In the genomic region with DNA sequence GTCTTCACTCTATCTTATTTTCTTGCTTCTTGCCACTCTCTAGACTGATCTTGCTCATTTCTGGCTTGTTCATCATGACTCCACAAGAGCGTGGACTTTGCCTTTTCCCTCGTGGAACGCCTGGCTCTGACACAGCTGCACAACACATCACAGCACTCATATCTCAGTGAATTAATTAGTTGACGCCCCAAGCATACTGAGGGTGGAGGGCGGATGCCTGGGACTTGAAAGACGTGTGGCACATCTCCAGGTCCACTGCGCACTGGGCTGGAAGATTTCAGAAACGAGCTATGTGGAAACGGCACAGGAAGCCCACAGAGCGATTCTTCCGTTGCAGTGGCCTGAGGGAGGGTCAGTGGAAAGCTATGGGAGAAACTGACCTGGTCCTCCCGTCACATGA, we compare ENCODE assay signal across 22 cellular contexts. TPM values are rescaled to one million over a fixed set of nuclear protein-coding genes. Genes with fewer than 3 reads are reported as not detected.
DNase-seq lines count a peak whose midpoint lies in the region; ATAC-seq, FAIRE-seq and TF ChIP-seq lines count a peak whose summit lies in the region.
"Had no signal": no experiment of that assay in that cellular context is flagged by ENCODE, and none has a peak within 500 bp of the region (broad histone marks: within the 10 kb centered on the region; RNA-seq: fewer than 3 reads in every experiment).

No MANE protein-coding gene starts in this region.

- no peak for TF ChIP-seq RAD21 in HepG2 (CRISPR knock-in tag; IDR thresholded peaks at IDR 0.05)

- peaks cover 36% of the 10 kb centered on the region for H3K4me1 Mint-ChIP-seq in nephron progenitor cell
- H3K4me1 Mint-ChIP-seq in activated CD8-positive, alpha-beta T cell treated with anti-CD3 and anti-CD28 coated beads, Interleukin-2, amount 10 ng/mL, durations not matched to agents 7 days and 5 days (ENCODE audit: low read depth), result no peaks in the 10 kb centered on the region

- no peak overlapping the region for H3K9ac ChIP-seq in HepG2 (ENCODE audit: insufficient read depth, low read depth, low read length)
- H3K9ac ChIP-seq: KMS-11 had no signal

- POLR2A ChIA-PET in HepG2 (lab: Yijun Ruan, JAX), result no interaction called here
- POLR2A ChIA-PET in activated CD8-positive, alpha-beta T cell treated with anti-CD3 and anti-CD28 coated beads, Interleukin-2, amount 10 ng/mL, durations not matched to agents 7 days and 5 days (lab: Charles Lee), result no interaction called here

- 54 to 65% (median 61%) methylated on average over 12 of the region's 12 CpGs for WGBS in heart left ventricle, 4 donors
- 80% methylated on average over 12 of the region's 12 CpGs for WGBS in HepG2 (ENCODE audit: low lambda C conversion rate)
- 45% methylated on average over 12 of the region's 12 CpGs for WGBS in suprapubic skin

- H3K27ac ChIP-seq in heart left ventricle, result peak overlapping the region in 1 of 12 donors; percentile 22
- no peak overlapping the region for H3K27ac ChIP-seq in HepG2 (ENCODE audit: extremely low read length, insufficient read depth, low read length)
- H3K27ac ChIP-seq in suprapubic skin, result peak overlapping the region; percentile 72
- H3K27ac ChIP-seq: C4-2B, KMS-11 had no signal

- H3K36me3 ChIP-seq in heart left ventricle (no peaks in the 10 kb centered on the region), HepG2 (replicated peaks in 1 of 2; ENCODE audit: control insufficient read depth in 1 of 2, insufficient read depth in 2 of 2, low read length in 2 of 2) (no peaks in the 10 kb centered on the region), suprapubic skin (no peaks in the 10 kb centered on the region)
- H3K36me3 ChIP-seq: HAP-1 had no signal

- H3K27ac Mint-ChIP-seq in nephron progenitor cell, result peak overlapping the region; percentile 27
- no peak overlapping the region for H3K27ac Mint-ChIP-seq in activated CD8-positive, alpha-beta T cell treated with anti-CD3 and anti-CD28 coated beads, Interleukin-2, amount 10 ng/mL, durations not matched to agents 7 days and 5 days
- H3K27ac Mint-ChIP-seq: GM23338 had no signal

- H3K27me3 Mint-ChIP-seq in nephron progenitor cell (ENCODE audit: low read depth, poor library complexity), result peaks cover 6% of the 10 kb centered on the region
- peaks cover 4% of the 10 kb centered on the region for H3K27me3 Mint-ChIP-seq in activated CD8-positive, alpha-beta T cell treated with anti-CD3 and anti-CD28 coated beads, Interleukin-2, amount 10 ng/mL, durations not matched to agents 7 days and 5 days (ENCODE audit: low read depth)

- no peak for FAIRE-seq in HepG2 (lab: Jason Lieb, UNC)
- FAIRE-seq: G401.6, GM12892, HTR-8/SVneo had no signal

- no peaks in the 10 kb centered on the region for H3K9me3 ChIP-seq in heart left ventricle
- peaks cover 6% of the 10 kb centered on the region; the same call in 1 of the 2 replicates for H3K9me3 ChIP-seq in HepG2 (ENCODE audit: low read length)
- no peaks in the 10 kb centered on the region for H3K9me3 ChIP-seq in suprapubic skin
- H3K9me3 ChIP-seq: HAP-1 had no signal

- no peak overlapping the region for H3K4me2 ChIP-seq in HepG2 (ENCODE audit: low read depth, low read length)
- H3K4me2 ChIP-seq: GM23338, KMS-11 had no signal

- H3K79me2 ChIP-seq in HepG2 (ENCODE audit: insufficient read depth, low read length), result no peaks in the 10 kb centered on the region

- TF ChIP-seq CTCF in heart left ventricle (IDR thresholded peaks at IDR 0.05), result no peak
- no peak for TF ChIP-seq CTCF in HepG2 (CRISPR knock-in tag; IDR thresholded peaks at IDR 0.05)
- no peak for TF ChIP-seq CTCF in nephron progenitor cell (IDR thresholded peaks at IDR 0.05)
- no peak for TF ChIP-seq CTCF in suprapubic skin (IDR thresholded peaks at IDR 0.05)

- H3K4me3 Mint-ChIP-seq in nephron progenitor cell, result no peak overlapping the region
- no peak overlapping the region for H3K4me3 Mint-ChIP-seq in activated CD8-positive, alpha-beta T cell treated with anti-CD3 and anti-CD28 coated beads, Interleukin-2, amount 10 ng/mL, durations not matched to agents 7 days and 5 days
- H3K4me3 Mint-ChIP-seq: GM23338 had no signal

- in situ Hi-C loops in HepG2 (cut with HindIII; ENCODE audit: extremely low pct_ligation_motif_present, low pct_unique_long_range_greater_than_20kb), result no loop called here

- CTCF ChIA-PET in HepG2 (lab: Yijun Ruan, JAX; ENCODE audit: low intra/inter-chr PET ratio, low total read pairs), result no interaction called here
- CTCF ChIA-PET in activated CD8-positive, alpha-beta T cell treated with anti-CD3 and anti-CD28 coated beads, Interleukin-2, amount 10 ng/mL, durations not matched to agents 7 days and 5 days (lab: Charles Lee), result no interaction called here

- intact Hi-C loops in heart left ventricle (cut with DNase I), result no loop called here
- intact Hi-C loops in Right ventricle myocardium inferior (cut with DNase I), result no loop called here
- intact Hi-C loops in HepG2 (cut with micrococcal nuclease; ENCODE audit: unreplicated experiment), result no loop called here

- H3K9me3 Mint-ChIP-seq in nephron progenitor cell, result peaks cover 18% of the 10 kb centered on the region
- H3K9me3 Mint-ChIP-seq in activated CD8-positive, alpha-beta T cell treated with anti-CD3 and anti-CD28 coated beads, Interleukin-2, amount 10 ng/mL, durations not matched to agents 7 days and 5 days (ENCODE audit: insufficient read depth), result no peaks in the 10 kb centered on the region

- no peaks in the 10 kb centered on the region for H4K20me1 ChIP-seq in HepG2 (ENCODE audit: insufficient read depth, low read length)

- no peak overlapping the region for H3K4me3 ChIP-seq in heart left ventricle
- H3K4me3 ChIP-seq in HepG2 (replicated peaks in 1 of 3; ENCODE audit: insufficient read depth in 1 of 3, low read depth in 2 of 3, low read length in 3 of 3), result no peak overlapping the region
- H3K4me3 ChIP-seq in suprapubic skin, result no peak overlapping the region
- H3K4me3 ChIP-seq: GM23338, HAP-1 had no signal

- H3K36me3 Mint-ChIP-seq in nephron progenitor cell (ENCODE audit: low read depth), result peaks cover 7% of the 10 kb centered on the region
- H3K36me3 Mint-ChIP-seq in activated CD8-positive, alpha-beta T cell treated with anti-CD3 and anti-CD28 coated beads, Interleukin-2, amount 10 ng/mL, durations not matched to agents 7 days and 5 days (ENCODE audit: low read depth), result no peaks in the 10 kb centered on the region

- H3K4me1 ChIP-seq in heart left ventricle, result no peaks in the 10 kb centered on the region
- peaks cover 65% of the 10 kb centered on the region for H3K4me1 ChIP-seq in HepG2 (ENCODE audit: insufficient read depth, low read length)
- H3K4me1 ChIP-seq in suprapubic skin, result peaks cover 16% of the 10 kb centered on the region
- H3K4me1 ChIP-seq: HAP-1 had no signal

- H3K27me3 ChIP-seq in heart left ventricle, result no peaks in the 10 kb centered on the region
- no peaks in the 10 kb centered on the region for H3K27me3 ChIP-seq in HepG2 (ENCODE audit: control insufficient read depth in 1 of 2, insufficient read depth in 2 of 2, low read length in 2 of 2)
- H3K27me3 ChIP-seq in suprapubic skin, result no peaks in the 10 kb centered on the region

- ATAC-seq in heart left ventricle (peak in 2 of 4 donors; percentile 30 to 77), Right ventricle myocardium inferior (no peak), HepG2 (no peak), HG03521 (IDR thresholded peaks at IDR 0.05; ENCODE audit: unreplicated experiment) (no peak)
- no peak for ATAC-seq in activated CD8-positive, alpha-beta T cell treated with anti-CD3 and anti-CD28 coated beads, Interleukin-2, amount 10 ng/mL, durations not matched to agents 7 days and 5 days
- ATAC-seq: GM23338 had no signal

- TF ChIP-seq POLR2A in heart left ventricle (IDR thresholded peaks at IDR 0.05), result no peak
- TF ChIP-seq POLR2A in HepG2 (IDR thresholded peaks at IDR 0.05; ENCODE audit: insufficient read depth in 1 of 2, low read depth in 2 of 2, low read length in 2 of 2), result no peak
- no peak for TF ChIP-seq POLR2A in suprapubic skin (IDR thresholded peaks at IDR 0.05)

- no peak overlapping the region for H2AFZ ChIP-seq in HepG2 (ENCODE audit: low read length)
- H2AFZ ChIP-seq: GM23338 had no signal

- TF ChIP-seq EP300 in HepG2 (IDR thresholded peaks at IDR 0.05; ENCODE audit: low read depth in 2 of 2, low read length in 2 of 2) (no peak), HepG2 (CRISPR knock-in tag; IDR thresholded peaks at IDR 0.05; ENCODE audit: borderline replicate concordance) (no peak), suprapubic skin (IDR thresholded peaks at IDR 0.05) (no peak)

- BruUV-seq in HepG2 (replicated peaks; lab: Mats Ljungman, UMichigan), result no TSS peak

- DNase-seq in heart left ventricle, result peak in 3 of 5 donors; percentile 20 to 41 (median 33)
- no peak for DNase-seq in Right ventricle myocardium inferior (ENCODE audit: missing footprints)
- no peak for DNase-seq in HepG2 (ENCODE audit: low spot score)
- no peak for DNase-seq in nephron progenitor cell
- no peak for DNase-seq in suprapubic skin (ENCODE audit: low spot score in 2 of 2)
- DNase-seq in stimulated activated naive CD4-positive, alpha-beta T cell (lab: John Stamatoyannopoulos, UW), result no peak
- no peak for DNase-seq in activated CD8-positive, alpha-beta T cell treated with anti-CD3 and anti-CD28 coated beads, Interleukin-2, amount 10 ng/mL, durations not matched to agents 7 days and 5 days
- DNase-seq: IMR-90; NCI-H1092 treated with DMSO at 0.1 percent for 48 hours; NCI-H2029 treated with DMSO at 0.1 percent for 48 hours; NCI-H226; NCI-H510A treated with DMSO at 0.1 percent for 48 hours; NCI-H774; NK-92 treated with Interleukin-12 subunit alpha and Interleukin-12 subunit beta, amount 100 ng/mL, for 24 hours had no signal

RNA-seq across cellular contexts. Expression of gene PLEKHA1, which starts 23.6 kb away (rescaled TPM):
- total RNA-seq in heart left ventricle, result 10 to 100 TPM; 32.3 to 70.6 (median 44.7) TPM
- polyA plus RNA-seq in heart left ventricle, result 10 to 100 TPM; 14.1 to 38.5 TPM
- 68.0 TPM for total RNA-seq in Right ventricle myocardium inferior
- total RNA-seq in HepG2 (2016; rRNA removed; fragmentation: Illumina TruSeq; extraction: Trizol), result 30.8 and 32.2 TPM in 2 replicates
- 30.5 and 35.2 TPM in 2 replicates for total RNA-seq in HepG2 (2016; cell fraction: cytosol; rRNA removed; fragmentation: Illumina TruSeq; extraction: Trizol; ENCODE audit: low read depth)
- total RNA-seq in HepG2 (2016; cell fraction: insoluble cytoplasmic fraction; rRNA removed; fragmentation: Illumina TruSeq; extraction: Trizol), result 31.2 and 31.8 TPM in 2 replicates
- total RNA-seq in HepG2 (2016; cell fraction: membrane; rRNA removed; fragmentation: Illumina TruSeq; extraction: Trizol), result 30.6 and 31.8 TPM in 2 replicates
- 49.0 and 52.5 TPM in 2 replicates for total RNA-seq in HepG2 (2016; cell fraction: nucleus; rRNA removed; fragmentation: Illumina TruSeq; extraction: Trizol)
- polyA plus RNA-seq in HepG2 (2011; rRNA removed), result 48.6 and 53.3 TPM in 2 replicates
- 22.6 and 33.2 TPM in 2 replicates for polyA plus RNA-seq in HepG2 (2011; cell fraction: cytosol; rRNA removed)
- 69.6 and 81.2 TPM in 2 replicates for polyA plus RNA-seq in HepG2 (2011; cell fraction: nucleus; rRNA removed)
- 47.9 and 50.2 TPM in 2 replicates for polyA plus RNA-seq in HepG2 (2012)
- 2.8 and 3.5 TPM in 2 replicates for polyA plus RNA-seq in HepG2 (2016; cell fraction: cytosol; fragmentation: Illumina TruSeq; extraction: Trizol; ENCODE audit: low read depth)
- polyA plus RNA-seq in HepG2 (2016; cell fraction: insoluble cytoplasmic fraction; fragmentation: Illumina TruSeq; extraction: Trizol; ENCODE audit: low read depth), result 26.3 and 29.3 TPM in 2 replicates
- polyA plus RNA-seq in HepG2 (2016; cell fraction: membrane; fragmentation: Illumina TruSeq; extraction: Trizol; ENCODE audit: low read depth), result 8.7 and 10.2 TPM in 2 replicates
- polyA plus RNA-seq in HepG2 (2016; cell fraction: nucleus; fragmentation: Illumina TruSeq; extraction: Trizol; ENCODE audit: insufficient read depth, low read depth), result 65.7 and 69.7 TPM in 2 replicates
- 15.3 and 18.9 TPM in 2 replicates for polyA minus RNA-seq in HepG2 (2011; rRNA and poly(A)+ RNA removed; ENCODE audit: low replicate concordance)
- 28.0 and 35.3 TPM in 2 replicates for polyA minus RNA-seq in HepG2 (2011; cell fraction: cytosol; rRNA and poly(A)+ RNA removed)
- 157 and 207 TPM in 2 replicates for polyA minus RNA-seq in HepG2 (2011; cell fraction: nucleus; rRNA and poly(A)+ RNA removed)
- total RNA-seq in suprapubic skin, result 10 to 100 TPM; 68.2 to 91.6 (median 78.8) TPM
- total RNA-seq in activated CD8-positive, alpha-beta T cell treated with anti-CD3 and anti-CD28 coated beads, Interleukin-2, amount 10 ng/mL, durations not matched to agents 7 days and 5 days, result 10 to 100 TPM in 1 of 2 experiments, 1 to 10 TPM in 1; 9.6 to 11.7 TPM

Comparison
In these comparisons a context has a peak if more than half of its experiments do, and no peak if none do; other contexts are left out.
1. DNase-seq: peak in heart left ventricle (3 of 5); none in Right ventricle myocardium inferior (single experiment), HepG2 (single experiment), nephron progenitor cell (single experiment), suprapubic skin (0 of 2), stimulated activated naive CD4-positive, alpha-beta T cell (0 of 6) and activated CD8-positive, alpha-beta T cell treated with anti-CD3 and anti-CD28 coated beads, Interleukin-2, amount 10 ng/mL, durations not matched to agents 7 days and 5 days (single experiment).